In the genomic region with DNA sequence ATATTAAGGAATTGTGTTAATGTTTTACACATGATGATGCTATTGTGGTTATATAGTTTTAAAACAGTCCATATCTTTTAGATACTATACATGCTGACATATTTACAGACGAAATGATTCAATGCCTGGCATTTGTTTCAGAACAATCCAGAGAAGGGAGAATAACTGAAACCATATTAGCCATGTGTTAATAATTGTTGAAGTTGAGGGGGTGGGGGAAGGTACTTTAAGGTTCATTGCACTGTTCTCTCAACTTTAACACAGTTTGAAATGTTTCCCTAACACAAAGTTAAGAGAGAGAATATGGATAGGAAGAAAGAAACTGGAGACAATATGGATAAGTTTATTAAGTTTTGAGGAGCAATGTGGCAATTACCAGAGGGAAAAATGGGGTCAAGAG, we compare ENCODE assay signal across 16 cellular contexts.
"Had no signal": no experiment of that assay in that cellular context is flagged by ENCODE, and none has a peak within 500 bp of the region (broad histone marks: within the 10 kb centered on the region; RNA-seq: fewer than 3 reads in every experiment).

No MANE protein-coding gene starts in this region.

- H3K27ac ChIP-seq: coronary artery, esophagus squamous epithelium, sigmoid colon, thoracic aorta, WERI-Rb-1 had no signal

- H3K9me3 ChIP-seq: esophagus squamous epithelium, heart right ventricle, sigmoid colon, thoracic aorta had no signal

- ATAC-seq: activated CD8-positive, alpha-beta T cell treated with anti-CD3 and anti-CD28 coated beads, Interleukin-2, amount 10 ng/mL, durations not matched to agents 7 days and 5 days; activated naive CD4-positive, alpha-beta T cell treated with anti-CD3 and anti-CD28 coated beads, Interleukin-2, amount 50 U/mL, for 72 hours; activated T-cell treated with anti-CD3 and anti-CD28 coated beads, Interleukin-2, amount 50 U/mL, for 72 hours; T-helper 17 cell had no signal

- H3K4me3 Mint-ChIP-seq: activated CD8-positive, alpha-beta T cell treated with anti-CD3 and anti-CD28 coated beads, Interleukin-2, amount 10 ng/mL, durations not matched to agents 7 days and 5 days; activated T-cell treated with anti-CD3 and anti-CD28 coated beads, Interleukin-2, amount 50 U/mL, for 72 hours; central memory CD8-positive, alpha-beta T cell; neural crest cell; T-helper 17 cell had no signal

- H3K9me3 Mint-ChIP-seq: activated T-cell treated with anti-CD3 and anti-CD28 coated beads, Interleukin-2, amount 50 U/mL, for 72 hours; central memory CD8-positive, alpha-beta T cell had no signal

- H3K27ac Mint-ChIP-seq: activated CD8-positive, alpha-beta T cell treated with anti-CD3 and anti-CD28 coated beads, Interleukin-2, amount 10 ng/mL, durations not matched to agents 7 days and 5 days; activated naive CD4-positive, alpha-beta T cell treated with anti-CD3 and anti-CD28 coated beads, Interleukin-2, amount 50 U/mL, for 72 hours; activated T-cell treated with anti-CD3 and anti-CD28 coated beads, Interleukin-2, amount 50 U/mL, for 72 hours; T-helper 17 cell had no signal

- DNase-seq: activated CD4-positive, alpha-beta T cell treated with anti-CD3 and anti-CD28 coated beads for 4 hours; activated CD8-positive, alpha-beta memory T cell treated with anti-CD3 and anti-CD28 coated beads, Interleukin-2, amount 50 U/mL, for 48 hours; activated CD8-positive, alpha-beta T cell treated with anti-CD3 and anti-CD28 coated beads, Interleukin-2, amount 10 ng/mL, durations not matched to agents 7 days and 5 days; activated T-cell treated with anti-CD3 and anti-CD28 coated beads, Interleukin-2, amount 50 U/mL, for 72 hours; effector CD4-positive, alpha-beta T cell; esophagus squamous epithelium; heart right ventricle; sigmoid colon; stimulated activated CD4-positive, alpha-beta T cell treated with anti-CD3 and anti-CD28 coated beads, Interleukin-2, amount 100 ng/mL, for 24 hours; T-helper 17 cell; WERI-Rb-1 had no signal

- H3K4me3 ChIP-seq: coronary artery, esophagus squamous epithelium, heart right ventricle, sigmoid colon, thoracic aorta had no signal

- H3K27me3 ChIP-seq: esophagus squamous epithelium, heart right ventricle, sigmoid colon had no signal

- H3K27me3 Mint-ChIP-seq: central memory CD8-positive, alpha-beta T cell; T-helper 17 cell had no signal
